ENCODE assay signal across 1 cellular context in genomic region chr15:74389115-74390048, GRCh38.
A peak's percentile ranks its signal among the peaks of the same experiment; 100 is the strongest.
TF ChIP-seq lines count a peak whose summit lies in the region.

No MANE protein-coding gene starts in this region.

TF ChIP-seq in K562, 482 proteins besides CTCF, POLR2A, EP300 and RAD21 (continued from another document and continues in another):
- peak; percentile 26 to 94 for TF ChIP-seq AFF1 (IDR thresholded peaks at IDR 0.05; ENCODE audit: low read depth in 1 of 2, partially characterized antibody in 2 of 2)
- TF ChIP-seq CBFB (CRISPR knock-in tag; IDR thresholded peaks at IDR 0.05) = peak; percentile 94
- peak in 1 of 2 experiments; percentile 53; a peak in 2 of 4 replicates for TF ChIP-seq FOXA3 (CRISPR knock-in tag; conservative IDR thresholded peaks at IDR 0.05 in 1 of 2, IDR thresholded peaks at IDR 0.05 in 1 of 2)
- TF ChIP-seq GATAD2B (IDR thresholded peaks at IDR 0.05; ENCODE audit: borderline replicate concordance) = peak; percentile 99; the same call in 1 of the 2 replicates
- peak; percentile 82 for TF ChIP-seq BHLHE40 (IDR thresholded peaks at IDR 0.05; ENCODE audit: low read length)
- TF ChIP-seq MTA1 (IDR thresholded peaks at IDR 0.05; ENCODE audit: borderline replicate concordance) = peak; percentile 94
- 0 out of 4 replicates have a peak, but pooled peaks of 1 of the 2 experiments have one; percentile 44 for TF ChIP-seq BCLAF1 (IDR thresholded peaks at IDR 0.05; ENCODE audit: borderline replicate concordance in 1 of 2, control insufficient read depth in 1 of 2, low read depth in 2 of 2, low read length in 1 of 2)
- peak; percentile 92 for TF ChIP-seq BCOR (IDR thresholded peaks at IDR 0.05)
- peak; percentile 84 for TF ChIP-seq TCF15 (CRISPR knock-in tag; IDR thresholded peaks at IDR 0.05)
- TF ChIP-seq HIVEP1 (CRISPR knock-in tag; IDR thresholded peaks at IDR 0.05) = peak; percentile 92; the same call in 1 of the 2 replicates
- no peak for TF ChIP-seq SIN3B (IDR thresholded peaks at IDR 0.05; ENCODE audit: low read depth)
- peak; percentile 99 for TF ChIP-seq SMARCC2 (IDR thresholded peaks at IDR 0.05; ENCODE audit: low read depth)
- no peak for TF ChIP-seq CHD4 (IDR thresholded peaks at IDR 0.05; ENCODE audit: insufficient read depth, insufficient replicate concordance, low read depth, low read length, poor library complexity, severe bottlenecking)
- no peak for TF ChIP-seq HDAC6 (IDR thresholded peaks at IDR 0.05; ENCODE audit: low read depth, low read length)
- TF ChIP-seq GABPA (tag; conservative IDR thresholded peaks at IDR 0.05; ENCODE audit: low read depth) = no peak; the same call in 1 of the 2 replicates
- TF ChIP-seq HES1 (IDR thresholded peaks at IDR 0.05; ENCODE audit: low read depth) = peak; percentile 94
- TF ChIP-seq THRB (CRISPR knock-in tag; conservative IDR thresholded peaks at IDR 0.05) = no peak; the same call in 1 of the 2 replicates
- TF ChIP-seq FOXM1 (IDR thresholded peaks at IDR 0.05; ENCODE audit: low read depth) = peak; percentile 98
- TF ChIP-seq FOXM1 (CRISPR knock-in tag; IDR thresholded peaks at IDR 0.05; ENCODE audit: low read depth) = peak; percentile 43; the same call in 1 of the 2 replicates
- TF ChIP-seq HMG20A (CRISPR knock-in tag; conservative IDR thresholded peaks at IDR 0.05) = peak; percentile 56; the same call in 1 of the 2 replicates
- peak; percentile 77; the same call in 1 of the 2 replicates for TF ChIP-seq CREB3 (tag; conservative IDR thresholded peaks at IDR 0.05; ENCODE audit: low read depth)
- TF ChIP-seq ZBTB1 (CRISPR knock-in tag; IDR thresholded peaks at IDR 0.05; ENCODE audit: borderline replicate concordance, low read depth) = peak; percentile 47; the same call in 1 of the 2 replicates
- no peak for TF ChIP-seq ZNF280A (IDR thresholded peaks at IDR 0.05; ENCODE audit: low read depth, partially characterized antibody)
- TF ChIP-seq BCL6 (CRISPR knock-in tag; IDR thresholded peaks at IDR 0.05) = 0 out of 2 replicates have a peak, but pooled peaks have one; percentile 40
- TF ChIP-seq TARDBP (IDR thresholded peaks at IDR 0.05) = peak; percentile 98
- peak; percentile 56 for TF ChIP-seq ELF1 (tag; IDR thresholded peaks at IDR 0.05)
- no peak for TF ChIP-seq ELK1 (CRISPR knock-in tag; IDR thresholded peaks at IDR 0.05)
- peak; percentile 84 for TF ChIP-seq ZBTB7A (IDR thresholded peaks at IDR 0.05; ENCODE audit: borderline replicate concordance, control insufficient read depth, low read depth, low read length)
- peak; percentile 95 for TF ChIP-seq ELF4 (CRISPR knock-in tag; IDR thresholded peaks at IDR 0.05)
- no peak for TF ChIP-seq FOXA1 (IDR thresholded peaks at IDR 0.05; ENCODE audit: borderline replicate concordance)
- TF ChIP-seq DNMT1 (IDR thresholded peaks at IDR 0.05) = no peak
- no peak for TF ChIP-seq ZNF277 (CRISPR knock-in tag; IDR thresholded peaks at IDR 0.05; ENCODE audit: borderline replicate concordance)
- peak; percentile 89 for TF ChIP-seq HSF4 (CRISPR knock-in tag; IDR thresholded peaks at IDR 0.05; ENCODE audit: borderline replicate concordance)
- no peak for TF ChIP-seq ILF3 (IDR thresholded peaks at IDR 0.05; ENCODE audit: borderline replicate concordance)
- TF ChIP-seq GMEB1 (CRISPR knock-in tag; IDR thresholded peaks at IDR 0.05) = peak; percentile 53
- TF ChIP-seq PRDM10 (IDR thresholded peaks at IDR 0.05; ENCODE audit: partially characterized antibody) = peak; percentile 61
- TF ChIP-seq ZKSCAN8 (CRISPR knock-in tag; IDR thresholded peaks at IDR 0.05) = peak; percentile 86
- TF ChIP-seq GABPB2 (CRISPR knock-in tag; conservative IDR thresholded peaks at IDR 0.05) = 0 out of 2 replicates have a peak, but pooled peaks have one; percentile 32
- peak in 1 of 2 experiments; percentile 88; a peak in 1 of 4 replicates for TF ChIP-seq NONO (IDR thresholded peaks at IDR 0.05; ENCODE audit: low read depth in 2 of 2, low read length in 1 of 2)
